11 cellular contexts compared by ENCODE assay signal in the genomic region with DNA sequence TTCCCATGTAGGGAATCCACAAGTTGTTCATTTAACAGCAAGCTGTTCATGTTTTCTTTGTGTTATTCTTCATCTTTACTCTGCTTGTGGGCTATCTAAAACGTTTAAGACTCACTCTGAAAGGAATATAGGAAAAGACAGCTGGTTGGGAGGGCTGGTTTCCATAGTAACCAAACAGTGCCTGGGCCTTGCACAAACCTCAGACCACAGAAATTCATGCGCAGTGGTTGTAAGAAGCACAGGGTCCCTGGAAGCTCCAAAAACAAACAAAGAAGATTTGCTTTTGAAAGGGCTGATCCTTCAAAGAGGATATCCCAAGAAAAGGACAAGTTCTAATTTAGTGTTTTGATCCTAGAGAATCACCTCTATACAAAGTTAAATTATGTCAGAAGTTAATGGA. TPM values are rescaled to one million over a fixed set of nuclear protein-coding genes. Genes with fewer than 3 reads are reported as not detected.
DNase-seq lines count a peak whose midpoint lies in the region; ATAC-seq and TF ChIP-seq lines count a peak whose summit lies in the region.
"Had no signal": no experiment of that assay in that cellular context is flagged by ENCODE, and none has a peak within 500 bp of the region (broad histone marks: within the 10 kb centered on the region; RNA-seq: fewer than 3 reads in every experiment).

No MANE protein-coding gene starts in this region.

- CTCF ChIA-PET in GM10248 (lab: Yijun Ruan, JAX) = no interaction called here

- H3K27me3 ChIP-seq in KMS-11 (ENCODE audit: insufficient read depth, low read depth) (no peaks in the 10 kb centered on the region), SJSA1 (replicated peaks) (no peaks in the 10 kb centered on the region), iPS-18a (ENCODE audit: control insufficient read depth, insufficient read depth, low read length) (no peaks in the 10 kb centered on the region)
- H3K27me3 ChIP-seq in effector memory CD4-positive, alpha-beta T cell (replicated peaks; ENCODE audit: control insufficient read depth, insufficient read depth, low read length, poor library complexity, severe bottlenecking) = no peaks in the 10 kb centered on the region
- H3K27me3 ChIP-seq: ascending aorta, foreskin keratinocyte had no signal

- no peaks in the 10 kb centered on the region for H3K36me3 ChIP-seq in KMS-11 (ENCODE audit: insufficient read depth)
- H3K36me3 ChIP-seq in SJSA1 = no peaks in the 10 kb centered on the region
- no peaks in the 10 kb centered on the region for H3K36me3 ChIP-seq in iPS-18a (ENCODE audit: control insufficient read depth, low read depth, low read length)
- no peaks in the 10 kb centered on the region for H3K36me3 ChIP-seq in effector memory CD4-positive, alpha-beta T cell (ENCODE audit: control insufficient read depth, insufficient read depth, low read length)
- H3K36me3 ChIP-seq: ascending aorta had no signal

- H3K4me1 ChIP-seq in KMS-11 (ENCODE audit: low read depth, poor library complexity, severe bottlenecking) (peaks cover 24% of the 10 kb centered on the region), SJSA1 (replicated peaks) (no peaks in the 10 kb centered on the region), iPS-18a (ENCODE audit: control insufficient read depth, low read depth, low read length) (peaks cover 44% of the 10 kb centered on the region)
- H3K4me1 ChIP-seq in effector memory CD4-positive, alpha-beta T cell (ENCODE audit: control insufficient read depth, insufficient read depth, low read length, poor library complexity, severe bottlenecking) = no peaks in the 10 kb centered on the region
- H3K4me1 ChIP-seq: ascending aorta, foreskin keratinocyte had no signal

- peak overlapping the region; percentile 67 for H3K4me2 ChIP-seq in KMS-11

- DNase-seq in AG10803 (ENCODE audit: low read depth) = peak; percentile 1
- DNase-seq in SJSA1 (ENCODE audit: low read depth in 1 of 2, low spot score in 2 of 2) = peak; percentile 2 to 38
- DNase-seq in GM10248 (ENCODE audit: extremely low spot score) = no peak
- no peak for DNase-seq in effector memory CD4-positive, alpha-beta T cell
- DNase-seq: foreskin keratinocyte had no signal

- H3K9me3 ChIP-seq in SJSA1 (replicated peaks) (no peaks in the 10 kb centered on the region), iPS-18a (ENCODE audit: control insufficient read depth, low read depth, low read length) (no peaks in the 10 kb centered on the region)
- no peaks in the 10 kb centered on the region for H3K9me3 ChIP-seq in effector memory CD4-positive, alpha-beta T cell (ENCODE audit: control insufficient read depth, low read length)
- H3K9me3 ChIP-seq: ascending aorta, mucosa of descending colon had no signal

- H3K79me2 ChIP-seq in KMS-11 (ENCODE audit: insufficient read depth, low read depth) = no peaks in the 10 kb centered on the region

- H3K27ac ChIP-seq in KMS-11 (peak overlapping the region; percentile 52), SJSA1 (no peak overlapping the region), iPS-18a (ENCODE audit: low read length) (peak overlapping the region; percentile 54)
- no peak overlapping the region for H3K27ac ChIP-seq in effector memory CD4-positive, alpha-beta T cell (ENCODE audit: insufficient read depth, low read length, poor library complexity, severe bottlenecking)
- H3K27ac ChIP-seq: ascending aorta, foreskin keratinocyte had no signal

- POLR2A ChIA-PET in GM10248 (lab: Yijun Ruan, JAX) = no interaction called here

- no peak overlapping the region for H3K4me3 ChIP-seq in AG10803 (ENCODE audit: low read length)
- no peak overlapping the region for H3K4me3 ChIP-seq in KMS-11 (IDR thresholded peaks at IDR 0.05; ENCODE audit: insufficient read depth, low read depth, low read length)
- no peak overlapping the region for H3K4me3 ChIP-seq in SJSA1
- H3K4me3 ChIP-seq in iPS-18a (ENCODE audit: low read length) = no peak overlapping the region
- no peak overlapping the region for H3K4me3 ChIP-seq in effector memory CD4-positive, alpha-beta T cell (ENCODE audit: insufficient read depth, low read depth, low read length, poor library complexity, severe bottlenecking)
- H3K4me3 ChIP-seq: ascending aorta, mucosa of descending colon had no signal

- no peaks in the 10 kb centered on the region for H4K20me1 ChIP-seq in KMS-11 (ENCODE audit: insufficient read depth)

- peak overlapping the region; percentile 38; the same call in 1 of the 2 replicates for H2AFZ ChIP-seq in KMS-11 (ENCODE audit: low read depth)

- TF ChIP-seq CTCF in AG10803 (conservative IDR thresholded peaks at IDR 0.05; ENCODE audit: low read length) (no peak), KMS-11 (conservative IDR thresholded peaks at IDR 0.05; ENCODE audit: low read depth, low read length) (no peak), GM10248 (IDR thresholded peaks at IDR 0.05; ENCODE audit: control extremely low read depth, extremely low read depth, low read depth, missing control alignments) (no peak)

- H3K9ac ChIP-seq in KMS-11 = peak overlapping the region; percentile 15; the same call in 1 of the 2 replicates
- peak overlapping the region; percentile 34 for H3K9ac ChIP-seq in iPS-18a (ENCODE audit: low read length)

- no peak for ATAC-seq in HG03039 (IDR thresholded peaks at IDR 0.05; ENCODE audit: unreplicated experiment)
- ATAC-seq in GM21825 (IDR thresholded peaks at IDR 0.05; ENCODE audit: unreplicated experiment) = no peak
- ATAC-seq: foreskin keratinocyte, mucosa of descending colon had no signal

RNA-seq across cellular contexts. Expression of gene SERTM2, which starts 7.8 kb away (rescaled TPM):
- 0.05 TPM in 1 of 2 replicates, not detected in the other for total RNA-seq in SJSA1 (2014; rRNA removed; shearing (Covaris generic))
- total RNA-seq: ascending aorta, foreskin keratinocyte had no signal

Comparison
In these comparisons a context has a peak if more than half of its experiments do, and no peak if none do; other contexts are left out.
1. DNase-seq: peak in AG10803 (single experiment) and SJSA1 (2 of 2); none in GM10248 (single experiment) and effector memory CD4-positive, alpha-beta T cell (0 of 3).
2. H3K27ac ChIP-seq: peak in KMS-11 (single experiment) and iPS-18a (single experiment); none in SJSA1 (single experiment) and effector memory CD4-positive, alpha-beta T cell (single experiment).